8 cellular contexts compared by ENCODE assay signal in genomic region chr21:36260802-36261201, GRCh38. TPM values are rescaled to one million over a fixed set of nuclear protein-coding genes. Genes with fewer than 3 reads are reported as not detected.
DNase-seq lines count a peak whose midpoint lies in the region; ATAC-seq and TF ChIP-seq lines count a peak whose summit lies in the region.

No MANE protein-coding gene starts in this region.

- no peak overlapping the region for H3K27ac Mint-ChIP-seq in endothelial cell (ENCODE audit: unreplicated experiment)

- ATAC-seq in DND-41 (ENCODE audit: insufficient read depth, low read depth) (no peak), Panc1 (no peak)

- no peaks in the 10 kb centered on the region for H4K20me1 ChIP-seq in DND-41 (ENCODE audit: insufficient read depth, low read length)

- H3K36me3 ChIP-seq in DND-41 (ENCODE audit: insufficient read depth, low read length) (peaks cover 25% of the 10 kb centered on the region), Panc1 (ENCODE audit: control insufficient read depth, insufficient read depth, low read length) (no peaks in the 10 kb centered on the region), sigmoid colon (peaks cover 0 to 36% (median 2%) of the 10 kb centered on the region in 4 donors)

- H3K36me3 Mint-ChIP-seq in endothelial cell (ENCODE audit: low read depth, unreplicated experiment) = no peaks in the 10 kb centered on the region

- H3K27ac ChIP-seq in DND-41 (ENCODE audit: low read length) = peak overlapping the region; percentile 70; the same call in 1 of the 2 replicates
- peak overlapping the region; percentile 78; the same call in 1 of the 2 replicates for H3K27ac ChIP-seq in Panc1 (ENCODE audit: low read length)
- peak overlapping the region; percentile 69 to 83 (median 79) for H3K27ac ChIP-seq in sigmoid colon

- peak overlapping the region; percentile 66 for H3K4me2 ChIP-seq in DND-41 (ENCODE audit: insufficient read depth, low read length)

- POLR2A ChIA-PET in Panc1 (lab: Charles Lee) = interaction anchor here (0.6 kb wide), 1 partner anchor 85 kb away, joined by 6 read pairs; no protein-coding TSS in a partner anchor

- H3K27me3 ChIP-seq in DND-41 (ENCODE audit: insufficient read depth, low read length, poor library complexity) (no peaks in the 10 kb centered on the region), Panc1 (ENCODE audit: control insufficient read depth, insufficient read depth, low read length) (no peaks in the 10 kb centered on the region), sigmoid colon (no peaks in the 10 kb centered on the region)

- H3K4me1 ChIP-seq in DND-41 (ENCODE audit: insufficient read depth, low read length) (peaks cover 14% of the 10 kb centered on the region), Panc1 (ENCODE audit: control insufficient read depth, insufficient read depth, low read length) (peaks cover 4% of the 10 kb centered on the region; the same call in 1 of the 2 replicates), sigmoid colon (peaks cover 0 to 8% (median 5%) of the 10 kb centered on the region in 4 donors)

- BruUV-seq in Panc1 (replicated peaks; lab: Mats Ljungman, UMichigan) = no TSS peak

- peak overlapping the region in 1 of 2 experiments; percentile 48; a peak in 3 of 4 replicates for H3K4me3 ChIP-seq in DND-41 (ENCODE audit: low read depth in 1 of 2, low read length in 2 of 2)
- H3K4me3 ChIP-seq in Panc1 (ENCODE audit: low read depth in 2 of 2, low read length in 2 of 2) = peak overlapping the region in 1 of 2 experiments; percentile 36; a peak in 2 of 4 replicates
- peak overlapping the region in 1 of 4 donors; percentile 54 for H3K4me3 ChIP-seq in sigmoid colon

- in situ Hi-C loops in Panc1 (cut with HindIII; ENCODE audit: low pct_unique_long_range_greater_than_20kb, low sequenced_read_pairs) = no loop called here

- no peaks in the 10 kb centered on the region for H3K9me3 Mint-ChIP-seq in endothelial cell (ENCODE audit: unreplicated experiment)

- CTCF ChIA-PET in Panc1 (lab: Charles Lee) = no interaction called here

- H3K79me2 ChIP-seq in DND-41 (ENCODE audit: insufficient read depth, low read length) = no peaks in the 10 kb centered on the region

- no peak overlapping the region for H3K4me3 Mint-ChIP-seq in endothelial cell (ENCODE audit: unreplicated experiment)

- 57 to 67% methylated on average over 5 of the region's 5 CpGs for WGBS in sigmoid colon, 2 donors

- no peaks in the 10 kb centered on the region for H3K9me3 ChIP-seq in DND-41 (ENCODE audit: insufficient read depth, low read length, severe bottlenecking)
- no peaks in the 10 kb centered on the region for H3K9me3 ChIP-seq in Panc1 (ENCODE audit: control insufficient read depth, insufficient read depth, low read depth, low read length)
- no peaks in the 10 kb centered on the region for H3K9me3 ChIP-seq in sigmoid colon

- peak overlapping the region; percentile 77 for H2AFZ ChIP-seq in DND-41 (ENCODE audit: low read depth, low read length)

- no peak for TF ChIP-seq POLR2A in sigmoid colon (IDR thresholded peaks at IDR 0.05)

- no peak for TF ChIP-seq EP300 in sigmoid colon (IDR thresholded peaks at IDR 0.05)

- DNase-seq in DND-41 (no peak), Panc1 (ENCODE audit: low read depth, low spot score) (no peak), endothelial cell (ENCODE audit: low spot score) (no peak), sigmoid colon (no peak), NAMALWA (ENCODE audit: low spot score) (no peak), DMS114 treated with DMSO at 0.1 percent for 48 hours (lab: John Stamatoyannopoulos, UW; ENCODE audit: unreplicated experiment) (no peak), NCI-H2081 treated with DMSO at 0.1 percent for 48 hours (lab: John Stamatoyannopoulos, UW) (no peak)
- no peak for DNase-seq in activated effector memory CD4-positive, alpha-beta T cell treated with Interleukin-2 at 50 U/mL for 16 hours

- intact Hi-C loops in Panc1 (cut with micrococcal nuclease; ENCODE audit: unreplicated experiment) = no loop called here
- intact Hi-C loops in sigmoid colon (cut with DNase I) = loop anchor here (5.0 kb wide), 2 partner anchors 71 to 119 kb away; no protein-coding TSS in a partner anchor

- TF ChIP-seq CTCF in DND-41 (IDR thresholded peaks at IDR 0.05; ENCODE audit: borderline replicate concordance, extremely low read depth, low read length, poor library complexity, severe bottlenecking) (no peak), Panc1 (IDR thresholded peaks at IDR 0.05) (no peak), endothelial cell (IDR thresholded peaks at IDR 0.05; ENCODE audit: unreplicated experiment) (peak; percentile 2), sigmoid colon (IDR thresholded peaks at IDR 0.05) (peak in 1 of 4 experiments; percentile 8)

- no peaks in the 10 kb centered on the region for H3K4me1 Mint-ChIP-seq in endothelial cell (ENCODE audit: unreplicated experiment)

- H3K27me3 Mint-ChIP-seq in endothelial cell (ENCODE audit: unreplicated experiment) = no peaks in the 10 kb centered on the region

- peak overlapping the region; percentile 44; the same call in 1 of the 2 replicates for H3K9ac ChIP-seq in DND-41 (ENCODE audit: low read depth, low read length)

RNA-seq across cellular contexts. Expression of gene MORC3, which starts 59.2 kb away (rescaled TPM):
- total RNA-seq in Panc1 (2021; ENCODE audit: unreplicated experiment) (16.8 TPM), endothelial cell (ENCODE audit: unreplicated experiment) (43.0 TPM), sigmoid colon (10 to 100 TPM; 39.5 to 59.8 (median 48.4) TPM)
- 8.9 TPM for polyA plus RNA-seq in Panc1 (2012; ENCODE audit: insufficient read length)
- polyA plus RNA-seq in sigmoid colon = 10 to 100 TPM; 12.0 to 18.0 (median 14.9) TPM
